11 cellular contexts compared by ENCODE assay signal in the genomic region with DNA sequence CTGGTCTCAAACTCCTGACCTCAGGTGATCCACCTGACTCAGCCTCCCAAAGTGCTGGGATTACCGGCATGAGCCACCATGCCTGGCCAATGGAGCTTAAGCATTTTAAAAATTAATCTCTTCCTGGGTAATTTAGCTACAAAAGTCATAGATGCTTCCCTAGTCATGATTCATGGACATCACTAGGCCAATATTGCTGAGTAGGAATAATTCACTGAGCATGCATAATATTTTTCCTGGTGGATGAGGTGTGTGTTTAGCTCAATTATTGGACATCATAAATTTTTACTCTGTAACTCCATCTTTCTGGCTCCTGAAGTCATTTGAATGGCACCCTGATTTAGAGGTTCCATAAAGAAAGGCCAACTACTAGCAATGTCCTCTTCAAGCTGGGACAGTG.
"Had no signal": no experiment of that assay in that cellular context is flagged by ENCODE, and none has a peak within 500 bp of the region (broad histone marks: within the 10 kb centered on the region; RNA-seq: fewer than 3 reads in every experiment).

No MANE protein-coding gene starts in this region.

- ATAC-seq: GM23338, HCT116 had no signal

- H3K9me3 ChIP-seq: HAP-1 had no signal

- H3K27ac ChIP-seq: GM23248 had no signal

- H3K4me3 ChIP-seq: GM23248, GM23338, HAP-1 had no signal

- H2AFZ ChIP-seq: GM23248, GM23338 had no signal

- H3K4me1 ChIP-seq: HAP-1 had no signal

- H3K36me3 ChIP-seq: HAP-1 had no signal

- DNase-seq: GM23248, GOT3, H7, H9, HCEC 1CT, HFFc6 had no signal

- FAIRE-seq: H1, H54 had no signal

- H3K9ac ChIP-seq: GM23248 had no signal

- H3K4me2 ChIP-seq: GM23338 had no signal
